23 cellular contexts compared by ENCODE assay signal in genomic region chr20:63915471-63915870, GRCh38. TPM values are rescaled to one million over a fixed set of nuclear protein-coding genes. Genes with fewer than 3 reads are reported as not detected.
DNase-seq lines count a peak whose midpoint lies in the region; ATAC-seq and TF ChIP-seq lines count a peak whose summit lies in the region.
"Had no signal": no experiment of that assay in that cellular context is flagged by ENCODE, and none has a peak within 500 bp of the region (broad histone marks: within the 10 kb centered on the region; RNA-seq: fewer than 3 reads in every experiment).

No MANE protein-coding gene starts in this region.

- WGBS in psoas muscle, 3 donors = 74 to 87% (median 78%) methylated on average over 6 of the region's 6 CpGs
- WGBS in suprapubic skin = 89% methylated on average over 6 of the region's 6 CpGs

- no peak for TF ChIP-seq POLR2A in suprapubic skin (IDR thresholded peaks at IDR 0.05)

- TF ChIP-seq EP300 in suprapubic skin (IDR thresholded peaks at IDR 0.05) = no peak

- no peak overlapping the region for H3K27ac ChIP-seq in psoas muscle
- H3K27ac ChIP-seq in suprapubic skin = no peak overlapping the region
- H3K27ac ChIP-seq: SJCRH30 had no signal

- H3K9me3 ChIP-seq in psoas muscle (no peaks in the 10 kb centered on the region), suprapubic skin (peaks cover 3% of the 10 kb centered on the region)

- no peaks in the 10 kb centered on the region for H3K4me1 ChIP-seq in psoas muscle
- peaks cover 17% of the 10 kb centered on the region for H3K4me1 ChIP-seq in suprapubic skin
- H3K4me1 ChIP-seq: SJCRH30 had no signal

- H3K36me3 ChIP-seq in psoas muscle (ENCODE audit: insufficient read depth in 1 of 2, low read depth in 1 of 2) = peaks cover 0 to 17% of the 10 kb centered on the region in 2 donors
- H3K36me3 ChIP-seq in suprapubic skin = peaks cover 17% of the 10 kb centered on the region

- DNase-seq in C1 segment of cervical spinal cord (lab: John Stamatoyannopoulos, UW) (peak in 8 of 14 donors; percentile 4 to 46 (median 24)), anterior cingulate cortex (lab: John Stamatoyannopoulos, UW) (peak in 35 of 58 donors; percentile 6 to 75 (median 46)), left lobe of liver (ENCODE audit: low spot score) (no peak), psoas muscle (no peak), ecto neural progenitor cell (ENCODE audit: low spot score) (no peak), suprapubic skin (ENCODE audit: low spot score in 2 of 2) (no peak), 8988T (no peak)
- DNase-seq: activated CD4-positive, CD25-positive, alpha-beta regulatory T cell; activated CD8-positive, alpha-beta memory T cell treated with anti-CD3 and anti-CD28 coated beads for 24 hours; activated naive CD4-positive, alpha-beta T cell treated with anti-CD3 and anti-CD28 coated beads, Interleukin-2, amount 50 U/mL, for 16 hours; activated T-cell treated with anti-CD3 and anti-CD28 coated beads, Interleukin-2, amount 50 U/mL, for 72 hours; CD4-positive, CD25-positive, alpha-beta regulatory T cell; DMS53; kidney glomerular epithelial cell; NCI-H1417; NCI-H524; SJCRH30; stimulated activated naive CD4-positive, alpha-beta T cell; T-helper 2 cell had no signal

- H3K4me3 ChIP-seq in psoas muscle = no peak overlapping the region
- no peak overlapping the region for H3K4me3 ChIP-seq in suprapubic skin
- H3K4me3 ChIP-seq: GM12878, SJCRH30 had no signal

- intact Hi-C loops in psoas muscle (cut with DNase I) = no loop called here

- peak; percentile 66 for ATAC-seq in left lobe of liver
- ATAC-seq in psoas muscle = peak in 3 of 4 donors; percentile 48 to 64 (median 60)
- ATAC-seq in HG03457 (IDR thresholded peaks at IDR 0.05; ENCODE audit: unreplicated experiment) = no peak
- ATAC-seq: activated T-cell treated with anti-CD3 and anti-CD28 coated beads, Interleukin-2, amount 50 U/mL, for 72 hours; GM12878 had no signal

- H3K27me3 ChIP-seq in psoas muscle (ENCODE audit: insufficient read depth in 3 of 3, low read length in 2 of 3) (no peaks in the 10 kb centered on the region), suprapubic skin (no peaks in the 10 kb centered on the region)
- H3K27me3 ChIP-seq: SJCRH30 had no signal

- TF ChIP-seq CTCF in psoas muscle (IDR thresholded peaks at IDR 0.05) = no peak
- TF ChIP-seq CTCF in suprapubic skin (IDR thresholded peaks at IDR 0.05) = no peak

RNA-seq across cellular contexts. Expression of gene DNAJC5, which starts 20.5 kb away (rescaled TPM):
- total RNA-seq in left lobe of liver (17.8 TPM), psoas muscle (10 to 100 TPM; 20.4 to 27.3 (median 23.3) TPM), suprapubic skin (10 to 100 TPM; 36.4 to 62.0 (median 53.7) TPM)
- 10 to 100 TPM; 13.1 to 33.6 (median 19.7) TPM for polyA plus RNA-seq in psoas muscle

RNA-seq across cellular contexts. Expression of gene UCKL1, which starts 40.7 kb away (rescaled TPM):
- total RNA-seq in left lobe of liver = 20.2 TPM
- total RNA-seq in psoas muscle = 10 to 100 TPM; 23.2 to 37.0 (median 35.5) TPM
- polyA plus RNA-seq in psoas muscle = 10 to 100 TPM; 22.9 to 42.4 (median 40.5) TPM
- 10 to 100 TPM; 32.3 to 80.1 (median 52.5) TPM for total RNA-seq in suprapubic skin

RNA-seq across cellular contexts. Expression of gene TPD52L2, which starts 50.4 kb away (rescaled TPM):
- total RNA-seq in left lobe of liver = 17.3 TPM
- 10 to 100 TPM; 40.7 to 56.0 (median 55.1) TPM for total RNA-seq in psoas muscle
- 100 to 1,000 TPM in 1 of 3 donors, 10 to 100 TPM in 2; 46.7 to 152 (median 89.7) TPM for polyA plus RNA-seq in psoas muscle
- total RNA-seq in suprapubic skin = 10 to 100 TPM; 66.5 to 87.4 (median 74.1) TPM

RNA-seq across cellular contexts. Expression of gene ABHD16B, which starts 54.2 kb away (rescaled TPM):
- total RNA-seq in left lobe of liver = not detected
- total RNA-seq in psoas muscle = not detected
- polyA plus RNA-seq in psoas muscle = 1 to 10 TPM in 1 of 3 donors, under 1 TPM in 2; 0.04 to 3.2 (median 0.34) TPM
- total RNA-seq in suprapubic skin = not detected
- total RNA-seq: CD4-positive, CD25-positive, alpha-beta regulatory T cell; fibroblast of villous mesenchyme; GM12878; SJCRH30; urinary bladder had no signal

RNA-seq across cellular contexts. Expression of gene ZNF512B, which starts 54.3 kb away (rescaled TPM):
- total RNA-seq in left lobe of liver (21.4 TPM), psoas muscle (10 to 100 TPM in 3 of 4 donors, 1 to 10 TPM in 1; 10.0 to 14.4 (median 12.4) TPM), suprapubic skin (10 to 100 TPM; 17.7 to 32.4 (median 24.3) TPM)
- 1 to 10 TPM; 3.3 to 9.1 (median 5.6) TPM for polyA plus RNA-seq in psoas muscle

Comparison
In these comparisons a context has a peak if more than half of its experiments do, and no peak if none do; other contexts are left out.
1. DNase-seq: peak in C1 segment of cervical spinal cord (8 of 14) and anterior cingulate cortex (35 of 58); none in left lobe of liver (single experiment), psoas muscle (0 of 2), ecto neural progenitor cell (single experiment), suprapubic skin (0 of 2) and 8988T (single experiment).